ENCODE assay signal across 6 cellular contexts in genomic region chr19:35986664-35987570, GRCh38. TPM values are rescaled to one million over a fixed set of nuclear protein-coding genes. Genes with fewer than 3 reads are reported as not detected.
DNase-seq lines count a peak whose midpoint lies in the region; ATAC-seq and TF ChIP-seq lines count a peak whose summit lies in the region.

No MANE protein-coding gene starts in this region.

- H3K4me1 ChIP-seq in PC-3 (ENCODE audit: insufficient read depth, low read length): no peaks in the 10 kb centered on the region

- no TSS peak for BruUV-seq in PC-3 (replicated peaks; lab: Mats Ljungman, UMichigan)

- H3K27me3 ChIP-seq in PC-3 (ENCODE audit: low read length): no peaks in the 10 kb centered on the region

- H3K36me3 ChIP-seq in PC-3 (ENCODE audit: low read depth, low read length): no peaks in the 10 kb centered on the region

- TF ChIP-seq CTCF in PC-3 (conservative IDR thresholded peaks at IDR 0.05; ENCODE audit: low read depth, low read length) (no peak), epithelial cell of proximal tubule (conservative IDR thresholded peaks at IDR 0.05; ENCODE audit: low read depth, low read length) (no peak)

- no peak overlapping the region for H2AFZ ChIP-seq in PC-3 (ENCODE audit: low read length)

- H3K4me2 ChIP-seq in PC-3 (ENCODE audit: low read length): peak overlapping the region; percentile 28; the same call in 1 of the 2 replicates

- intact Hi-C loops in PC-3 (cut with micrococcal nuclease): no loop called here

- no peaks in the 10 kb centered on the region for H3F3A ChIP-seq in PC-3 (ENCODE audit: low read length, unreplicated experiment)

- no peak for ATAC-seq in PC-3
- no peak for ATAC-seq in HG03342 (IDR thresholded peaks at IDR 0.05; ENCODE audit: unreplicated experiment)

- POLR2A ChIA-PET in HEK293T (lab: Yijun Ruan, JAX): interaction anchor here (1.0 kb wide), 2 partner anchors 9 to 50 kb away, joined by 3 read pairs; no protein-coding TSS in a partner anchor
- POLR2A ChIA-PET in PC-3 (lab: Charles Lee; ENCODE audit: unreplicated experiment): no interaction called here

- DNase-seq in HEK293T (ENCODE audit: extremely low spot score): peak; percentile 57
- DNase-seq in PC-3: no peak
- no peak for DNase-seq in epithelial cell of proximal tubule (ENCODE audit: low read depth)
- DNase-seq in stimulated activated CD4-positive, alpha-beta T cell treated with anti-CD3 and anti-CD28 coated beads, Interleukin-4, amount 100 ng/mL, for 1 hour: peak; percentile 19
- DNase-seq in mesenteric fat pad (ENCODE audit: low spot score): no peak

- H3K4me3 ChIP-seq in PC-3 (ENCODE audit: low read length): no peak overlapping the region
- peak overlapping the region; percentile 23 for H3K4me3 ChIP-seq in epithelial cell of proximal tubule (ENCODE audit: low read depth, low read length)

- CTCF ChIA-PET in HEK293T (lab: Yijun Ruan, JAX): no interaction called here
- CTCF ChIA-PET in PC-3 (lab: Charles Lee): no interaction called here

- no peaks in the 10 kb centered on the region for H4K20me1 ChIP-seq in PC-3 (ENCODE audit: low read length)

- no peaks in the 10 kb centered on the region for H3K9me3 ChIP-seq in PC-3 (ENCODE audit: low read length)

- no peak overlapping the region for H3K27ac ChIP-seq in PC-3 (ENCODE audit: low read length)

- H3K79me2 ChIP-seq in PC-3 (ENCODE audit: low read length): no peaks in the 10 kb centered on the region

- H3K9me2 ChIP-seq in PC-3 (replicated peaks; ENCODE audit: low read length): no peaks in the 10 kb centered on the region

- no peak overlapping the region for H3K9ac ChIP-seq in PC-3 (ENCODE audit: low read length)

TF ChIP-seq in HEK293T, 16 proteins besides CTCF, POLR2A, EP300 and RAD21:
- TF ChIP-seq FOXA1 (IDR thresholded peaks at IDR 0.05) (no peak), SP1 (IDR thresholded peaks at IDR 0.05) (no peak), ELF4 (IDR thresholded peaks at IDR 0.05) (no peak)
- TF ChIP-seq, protein P1, sequence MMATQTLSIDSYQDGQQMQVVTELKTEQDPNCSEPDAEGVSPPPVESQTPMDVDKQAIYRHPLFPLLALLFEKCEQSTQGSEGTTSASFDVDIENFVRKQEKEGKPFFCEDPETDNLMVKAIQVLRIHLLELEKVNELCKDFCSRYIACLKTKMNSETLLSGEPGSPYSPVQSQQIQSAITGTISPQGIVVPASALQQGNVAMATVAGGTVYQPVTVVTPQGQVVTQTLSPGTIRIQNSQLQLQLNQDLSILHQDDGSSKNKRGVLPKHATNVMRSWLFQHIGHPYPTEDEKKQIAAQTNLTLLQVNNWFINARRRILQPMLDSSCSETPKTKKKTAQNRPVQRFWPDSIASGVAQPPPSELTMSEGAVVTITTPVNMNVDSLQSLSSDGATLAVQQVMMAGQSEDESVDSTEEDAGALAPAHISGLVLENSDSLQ (IDR thresholded peaks at IDR 0.05): no peak

RNA-seq across cellular contexts. Expression of gene SDHAF1, which starts 8.1 kb away (rescaled TPM):
- total RNA-seq in PC-3 (2014; rRNA removed): 24.5 and 38.1 TPM in 2 replicates
- 23.2 and 34.5 TPM in 2 replicates for total RNA-seq in epithelial cell of proximal tubule
- 8.2 TPM for total RNA-seq in mesenteric fat pad

RNA-seq across cellular contexts. Expression of gene SYNE4, which starts 21.7 kb away (rescaled TPM):
- 0.77 and 1.9 TPM in 2 replicates for total RNA-seq in PC-3 (2014; rRNA removed)
- total RNA-seq in epithelial cell of proximal tubule: 4.4 and 5.3 TPM in 2 replicates
- not detected for total RNA-seq in mesenteric fat pad

RNA-seq across cellular contexts. Expression of gene ALKBH6, which starts 27.1 kb away (rescaled TPM):
- 38.4 and 39.3 TPM in 2 replicates for total RNA-seq in PC-3 (2014; rRNA removed)
- 24.3 and 39.7 TPM in 2 replicates for total RNA-seq in epithelial cell of proximal tubule
- total RNA-seq in mesenteric fat pad: 12.6 TPM

RNA-seq across cellular contexts. Expression of gene CLIP3, which starts 45.8 kb away (rescaled TPM):
- total RNA-seq in PC-3 (2014; rRNA removed) (0.07 TPM in 1 of 2 replicates, not detected in the other), epithelial cell of proximal tubule (0.51 and 4.3 TPM in 2 replicates), mesenteric fat pad (19.7 TPM)

RNA-seq across cellular contexts. Expression of gene LRFN3, which starts 50.7 kb away (rescaled TPM):
- 4.1 and 4.8 TPM in 2 replicates for total RNA-seq in PC-3 (2014; rRNA removed)
- 6.2 and 12.7 TPM in 2 replicates for total RNA-seq in epithelial cell of proximal tubule
- 11.5 TPM for total RNA-seq in mesenteric fat pad

Comparison
In these comparisons a context has a peak if more than half of its experiments do, and no peak if none do; other contexts are left out.
1. DNase-seq: peak in HEK293T (single experiment) and stimulated activated CD4-positive, alpha-beta T cell treated with anti-CD3 and anti-CD28 coated beads, Interleukin-4, amount 100 ng/mL, for 1 hour (single experiment); none in PC-3 (single experiment), epithelial cell of proximal tubule (single experiment) and mesenteric fat pad (single experiment).